In genomic region chr1:54566438-54567141, GRCh38 we compare ENCODE assay signal across 16 cellular contexts. TPM values are rescaled to one million over a fixed set of nuclear protein-coding genes. Genes with fewer than 3 reads are reported as not detected.
A peak's percentile ranks its signal among the peaks of the same experiment; 100 is the strongest.
DNase-seq lines count a peak whose midpoint lies in the region; ATAC-seq and TF ChIP-seq lines count a peak whose summit lies in the region.
"Had no signal": no experiment of that assay in that cellular context is flagged by ENCODE, and none has a peak within 500 bp of the region (broad histone marks: within the 10 kb centered on the region; RNA-seq: fewer than 3 reads in every experiment).

No MANE protein-coding gene starts in this region.

- TF ChIP-seq EP300 in esophagus muscularis mucosa (IDR thresholded peaks at IDR 0.05) = no peak

- H2AFZ ChIP-seq in Karpas-422 (ENCODE audit: low read length) = no peak overlapping the region

- TF ChIP-seq POLR2A in esophagus muscularis mucosa (IDR thresholded peaks at IDR 0.05; ENCODE audit: low read depth) = no peak
- no peak for TF ChIP-seq POLR2A in gastrocnemius medialis (IDR thresholded peaks at IDR 0.05)

- H3K27me3 ChIP-seq in Karpas-422 (ENCODE audit: low read length) (no peaks in the 10 kb centered on the region), esophagus muscularis mucosa (no peaks in the 10 kb centered on the region), gastrocnemius medialis (no peaks in the 10 kb centered on the region)
- H3K27me3 ChIP-seq: BLaER1 had no signal

- ATAC-seq in activated CD4-positive, alpha-beta T cell treated with anti-CD3 and anti-CD28 coated beads for 36 hours = peak; percentile 94
- no peak for ATAC-seq in gastrocnemius medialis
- no peak for ATAC-seq in GM21390 (IDR thresholded peaks at IDR 0.05; ENCODE audit: unreplicated experiment)
- ATAC-seq in HG02840 (IDR thresholded peaks at IDR 0.05; ENCODE audit: low FRiP score, unreplicated experiment) = no peak

- no peaks in the 10 kb centered on the region for H3K27me3 Mint-ChIP-seq in activated CD4-positive, alpha-beta T cell treated with anti-CD3 and anti-CD28 coated beads for 36 hours
- peaks cover 1% of the 10 kb centered on the region for H3K27me3 Mint-ChIP-seq in activated CD4-positive, alpha-beta memory T cell treated with anti-CD3 and anti-CD28 coated beads, Interleukin-2, amount 10 ng/mL, durations not matched to agents 7 days and 5 days

- H4K20me1 ChIP-seq in Karpas-422 (ENCODE audit: insufficient read depth, low read depth, low read length) = no peaks in the 10 kb centered on the region
- H4K20me1 ChIP-seq: BLaER1 had no signal

- no peaks in the 10 kb centered on the region for H3K9me3 Mint-ChIP-seq in activated CD4-positive, alpha-beta T cell treated with anti-CD3 and anti-CD28 coated beads for 36 hours (ENCODE audit: low read depth)
- no peaks in the 10 kb centered on the region for H3K9me3 Mint-ChIP-seq in activated CD4-positive, alpha-beta memory T cell treated with anti-CD3 and anti-CD28 coated beads, Interleukin-2, amount 10 ng/mL, durations not matched to agents 7 days and 5 days

- no peak for TF ChIP-seq CTCF in esophagus muscularis mucosa (IDR thresholded peaks at IDR 0.05)
- TF ChIP-seq CTCF in gastrocnemius medialis (IDR thresholded peaks at IDR 0.05 in 4 of 5, conservative IDR thresholded peaks at IDR 0.05 in 1 of 5) = no peak

- POLR2A ChIA-PET in activated CD4-positive, alpha-beta T cell treated with anti-CD3 and anti-CD28 coated beads for 36 hours (lab: Charles Lee) = no interaction called here
- POLR2A ChIA-PET in activated CD4-positive, alpha-beta memory T cell treated with anti-CD3 and anti-CD28 coated beads, Interleukin-2, amount 10 ng/mL, durations not matched to agents 7 days and 5 days (lab: Charles Lee) = no interaction called here

- CTCF ChIA-PET in activated CD4-positive, alpha-beta T cell treated with anti-CD3 and anti-CD28 coated beads for 36 hours (lab: Charles Lee) = interaction anchor here (0.8 kb wide), 1 partner anchor 469 kb away, joined by 4 read pairs; no protein-coding TSS in a partner anchor
- CTCF ChIA-PET in activated CD4-positive, alpha-beta memory T cell treated with anti-CD3 and anti-CD28 coated beads, Interleukin-2, amount 10 ng/mL, durations not matched to agents 7 days and 5 days (lab: Charles Lee) = interaction anchor here (0.6 to 0.7 kb wide), 2 partner anchors 21 to 513 kb away, joined by 3 to 6 read pairs; no protein-coding TSS in a partner anchor

- no peak overlapping the region for H3K4me3 Mint-ChIP-seq in activated CD4-positive, alpha-beta T cell treated with anti-CD3 and anti-CD28 coated beads for 36 hours
- no peak overlapping the region for H3K4me3 Mint-ChIP-seq in activated CD4-positive, alpha-beta memory T cell treated with anti-CD3 and anti-CD28 coated beads, Interleukin-2, amount 10 ng/mL, durations not matched to agents 7 days and 5 days
- H3K4me3 Mint-ChIP-seq: H9 had no signal

- H3K4me1 ChIP-seq in Karpas-422 (ENCODE audit: low read length) = no peaks in the 10 kb centered on the region
- peaks cover 39 to 47% (median 41%) of the 10 kb centered on the region in 4 donors for H3K4me1 ChIP-seq in esophagus muscularis mucosa
- H3K4me1 ChIP-seq in gastrocnemius medialis = peaks cover 14 to 16% of the 10 kb centered on the region in 2 donors

- no peak overlapping the region for H3K27ac Mint-ChIP-seq in activated CD4-positive, alpha-beta T cell treated with anti-CD3 and anti-CD28 coated beads for 36 hours
- H3K27ac Mint-ChIP-seq in activated CD4-positive, alpha-beta memory T cell treated with anti-CD3 and anti-CD28 coated beads, Interleukin-2, amount 10 ng/mL, durations not matched to agents 7 days and 5 days = no peak overlapping the region

- H3K27ac ChIP-seq in Karpas-422 (ENCODE audit: low read length) = no peak overlapping the region
- peak overlapping the region in 3 of 4 donors; percentile 75 to 83 (median 78) for H3K27ac ChIP-seq in esophagus muscularis mucosa (replicated peaks in 1 of 4)
- H3K27ac ChIP-seq in gastrocnemius medialis = peak overlapping the region; percentile 7 to 87 (median 74)
- H3K27ac ChIP-seq: BLaER1 had no signal

- no peaks in the 10 kb centered on the region for H3K9me2 ChIP-seq in Karpas-422 (replicated peaks; ENCODE audit: insufficient read depth, low read length)

- H3K36me3 ChIP-seq in Karpas-422 (ENCODE audit: insufficient read depth, low read length) = no peaks in the 10 kb centered on the region
- no peaks in the 10 kb centered on the region for H3K36me3 ChIP-seq in esophagus muscularis mucosa
- no peaks in the 10 kb centered on the region for H3K36me3 ChIP-seq in gastrocnemius medialis
- H3K36me3 ChIP-seq: BLaER1 had no signal

- H3K4me1 Mint-ChIP-seq in activated CD4-positive, alpha-beta T cell treated with anti-CD3 and anti-CD28 coated beads for 36 hours = peaks cover 6% of the 10 kb centered on the region
- H3K4me1 Mint-ChIP-seq in activated CD4-positive, alpha-beta memory T cell treated with anti-CD3 and anti-CD28 coated beads, Interleukin-2, amount 10 ng/mL, durations not matched to agents 7 days and 5 days = peaks cover 6% of the 10 kb centered on the region

- no peaks in the 10 kb centered on the region for H3K79me2 ChIP-seq in Karpas-422 (ENCODE audit: low read length)

- H3K4me3 ChIP-seq in Karpas-422 (ENCODE audit: low read length) = no peak overlapping the region
- H3K4me3 ChIP-seq in esophagus muscularis mucosa = no peak overlapping the region
- no peak overlapping the region for H3K4me3 ChIP-seq in gastrocnemius medialis
- H3K4me3 ChIP-seq: BLaER1 had no signal

- H3K9me3 ChIP-seq in Karpas-422 (ENCODE audit: low read length) (no peaks in the 10 kb centered on the region), esophagus muscularis mucosa (no peaks in the 10 kb centered on the region), gastrocnemius medialis (no peaks in the 10 kb centered on the region)
- H3K9me3 ChIP-seq: BLaER1 had no signal

- WGBS in esophagus muscularis mucosa = 80% methylated on average over 5 of the region's 5 CpGs

- DNase-seq in activated CD4-positive, alpha-beta T cell treated with anti-CD3 and anti-CD28 coated beads for 36 hours = peak; percentile 20
- DNase-seq in activated CD4-positive, alpha-beta T cell treated with anti-CD3 and anti-CD28 coated beads for 48 hours = no peak
- DNase-seq in Karpas-422 (peak; percentile 27), esophagus muscularis mucosa (ENCODE audit: extremely low spot score) (no peak), gastrocnemius medialis (no peak)
- DNase-seq in activated CD4-positive, alpha-beta memory T cell treated with anti-CD3 and anti-CD28 coated beads, Interleukin-2, amount 10 ng/mL, durations not matched to agents 7 days and 5 days = no peak
- DNase-seq: 8988T, H9, IMR-90, NCI-H146, NCI-H345, NCI-H526 treated with DMSO at 0.1 percent for 48 hours had no signal

- intact Hi-C loops in activated CD4-positive, alpha-beta T cell treated with anti-CD3 and anti-CD28 coated beads for 36 hours (cut with DNase I, micrococcal nuclease) = no loop called here
- intact Hi-C loops in esophagus muscularis mucosa (cut with DNase I) (no loop called here), gastrocnemius medialis (cut with DNase I; ENCODE audit: low total_unique reads) (no loop called here)

- in situ Hi-C loops in gastrocnemius medialis (cut with MboI; ENCODE audit: low sequenced_read_pairs in 4 of 4) = no loop called here

- no peak overlapping the region for H3K4me2 ChIP-seq in Karpas-422 (ENCODE audit: low read depth, low read length, poor library complexity, severe bottlenecking)
- H3K4me2 ChIP-seq: BLaER1 had no signal

- H3K36me3 Mint-ChIP-seq in activated CD4-positive, alpha-beta T cell treated with anti-CD3 and anti-CD28 coated beads for 36 hours (ENCODE audit: low read depth) = no peaks in the 10 kb centered on the region
- no peaks in the 10 kb centered on the region for H3K36me3 Mint-ChIP-seq in activated CD4-positive, alpha-beta memory T cell treated with anti-CD3 and anti-CD28 coated beads, Interleukin-2, amount 10 ng/mL, durations not matched to agents 7 days and 5 days (ENCODE audit: low read depth)

- no peak overlapping the region for H3K9ac ChIP-seq in Karpas-422 (ENCODE audit: low read length)
- H3K9ac ChIP-seq: BLaER1 had no signal

RNA-seq across cellular contexts. Expression of gene ACOT11, which starts 18.6 kb away (rescaled TPM):
- total RNA-seq in activated CD4-positive, alpha-beta T cell treated with anti-CD3 and anti-CD28 coated beads for 36 hours = 1 to 10 TPM; 2.0 TPM
- total RNA-seq in Karpas-422 (2014; rRNA removed; shearing (Covaris generic); ENCODE audit: low replicate concordance) = not detected in 2 replicates
- total RNA-seq in esophagus muscularis mucosa (10 to 100 TPM in 2 of 4 donors, 1 to 10 TPM in 2; 6.9 to 19.1 (median 13.4) TPM), gastrocnemius medialis (1 to 10 TPM in 2 of 4 donors, under 1 TPM in 2; 0.90 to 3.2 (median 1.2) TPM)
- under 1 TPM; 0.53 to 0.55 TPM for total RNA-seq in activated CD4-positive, alpha-beta memory T cell treated with anti-CD3 and anti-CD28 coated beads, Interleukin-2, amount 10 ng/mL, durations not matched to agents 7 days and 5 days

RNA-seq across cellular contexts. Expression of gene FAM151A, which starts 56.7 kb away (rescaled TPM):
- total RNA-seq in activated CD4-positive, alpha-beta T cell treated with anti-CD3 and anti-CD28 coated beads for 36 hours = not detected
- total RNA-seq in Karpas-422 (2014; rRNA removed; shearing (Covaris generic); ENCODE audit: low replicate concordance) = not detected in 2 replicates
- total RNA-seq in esophagus muscularis mucosa = not detected
- not detected for total RNA-seq in gastrocnemius medialis
- total RNA-seq in activated CD4-positive, alpha-beta memory T cell treated with anti-CD3 and anti-CD28 coated beads, Interleukin-2, amount 10 ng/mL, durations not matched to agents 7 days and 5 days = not detected
- total RNA-seq: H9, HT-29, IMR-90 had no signal

Comparison
In these comparisons a context has a peak if more than half of its experiments do, and no peak if none do; other contexts are left out.
1. DNase-seq: peak in activated CD4-positive, alpha-beta T cell treated with anti-CD3 and anti-CD28 coated beads for 36 hours (single experiment) and Karpas-422 (single experiment); none in activated CD4-positive, alpha-beta T cell treated with anti-CD3 and anti-CD28 coated beads for 48 hours (single experiment), esophagus muscularis mucosa (single experiment), gastrocnemius medialis (0 of 2) and activated CD4-positive, alpha-beta memory T cell treated with anti-CD3 and anti-CD28 coated beads, Interleukin-2, amount 10 ng/mL, durations not matched to agents 7 days and 5 days (single experiment).